Comparison of ENCODE assay signal across 18 cellular contexts in genomic region chr3:72348357-72348756, GRCh38.
DNase-seq lines count a peak whose midpoint lies in the region; ATAC-seq and TF ChIP-seq lines count a peak whose summit lies in the region.
"Had no signal": no experiment of that assay in that cellular context is flagged by ENCODE, and none has a peak within 500 bp of the region (broad histone marks: within the 10 kb centered on the region; RNA-seq: fewer than 3 reads in every experiment).

No MANE protein-coding gene starts in this region.

- H3K4me1 ChIP-seq in breast epithelium (peaks cover 0 to 5% of the 10 kb centered on the region in 2 donors), mammary epithelial cell (ENCODE audit: insufficient read depth, low read length) (peaks cover 50% of the 10 kb centered on the region), muscle layer of colon (ENCODE audit: insufficient read depth, low read length) (peaks cover 10% of the 10 kb centered on the region), upper lobe of left lung (peaks cover 8 to 43% (median 38%) of the 10 kb centered on the region in 4 donors)
- H3K4me1 ChIP-seq: SJCRH30 had no signal

- H3K79me2 ChIP-seq in mammary epithelial cell (ENCODE audit: insufficient read depth, low read length), result no peaks in the 10 kb centered on the region

- dilution Hi-C loops in mammary epithelial cell (cut with HindIII; ENCODE audit: low sequenced_read_pairs), result no loop called here

- H3K27me3 ChIP-seq in breast epithelium (no peaks in the 10 kb centered on the region), mammary epithelial cell (ENCODE audit: insufficient read depth, low read length) (peaks cover 3% of the 10 kb centered on the region), muscle layer of colon (ENCODE audit: control insufficient read depth in 1 of 2, insufficient read depth in 2 of 2, low read length in 2 of 2) (no peaks in the 10 kb centered on the region), upper lobe of left lung (no peaks in the 10 kb centered on the region)
- H3K27me3 ChIP-seq: BE2C, Peyer's patch, SJCRH30 had no signal

- H3K27ac ChIP-seq in breast epithelium, result peak overlapping the region in 1 of 2 donors; percentile 48
- no peak overlapping the region for H3K27ac ChIP-seq in mammary epithelial cell (ENCODE audit: insufficient read depth, low read depth, low read length)
- peak overlapping the region; percentile 41 for H3K27ac ChIP-seq in muscle layer of colon (ENCODE audit: low read depth, low read length)
- H3K27ac ChIP-seq in upper lobe of left lung, result peak overlapping the region; percentile 30 to 71 (median 54)
- H3K27ac ChIP-seq: SJCRH30 had no signal

- H3K4me1 Mint-ChIP-seq in MCF 10A (ENCODE audit: insufficient read depth, unreplicated experiment), result peaks cover 49% of the 10 kb centered on the region

- TF ChIP-seq EP300 in upper lobe of left lung (IDR thresholded peaks at IDR 0.05), result no peak

- H3K4me2 ChIP-seq in mammary epithelial cell (ENCODE audit: insufficient read depth, low read depth, low read length), result no peak overlapping the region

- intact Hi-C loops in MCF 10A (cut with micrococcal nuclease) (no loop called here), breast epithelium (cut with DNase I; ENCODE audit: low total_unique reads) (no loop called here), mammary epithelial cell (cut with micrococcal nuclease) (loop anchor here (5.0 to 10.0 kb wide), 2 partner anchors 279 to 466 kb away; no protein-coding TSS in a partner anchor)

- H3K27ac Mint-ChIP-seq in MCF 10A (ENCODE audit: low read depth, unreplicated experiment), result peak overlapping the region; percentile 91
- H3K27ac Mint-ChIP-seq: activated B cell treated with CpG ODN at 0.5 μM for 24 hours; activated CD4-positive, alpha-beta memory T cell treated with anti-CD3 and anti-CD28 coated beads, Interleukin-2, amount 10 ng/mL, durations not matched to agents 7 days and 5 days had no signal

- no peaks in the 10 kb centered on the region for H3K36me3 ChIP-seq in breast epithelium
- H3K36me3 ChIP-seq in mammary epithelial cell (ENCODE audit: insufficient read depth, low read length), result no peaks in the 10 kb centered on the region
- H3K36me3 ChIP-seq in muscle layer of colon (ENCODE audit: insufficient read depth, low read length), result no peaks in the 10 kb centered on the region
- H3K36me3 ChIP-seq in upper lobe of left lung, result no peaks in the 10 kb centered on the region
- H3K36me3 ChIP-seq: BE2C, Peyer's patch, SJCRH30 had no signal

- DNase-seq in MCF 10A (ENCODE audit: unreplicated experiment), result no peak
- DNase-seq in breast epithelium (ENCODE audit: low spot score in 2 of 2), result no peak
- DNase-seq in mammary epithelial cell, result no peak
- no peak for DNase-seq in upper lobe of left lung
- DNase-seq in effector CD4-positive, alpha-beta T cell, result no peak
- DNase-seq: activated B cell treated with CpG ODN at 0.5 μM for 24 hours, BE2C, cortex of kidney, NCI-H1417, NCI-H510A treated with DMSO at 0.1 percent for 48 hours, SJCRH30 had no signal

- H2AFZ ChIP-seq in mammary epithelial cell (ENCODE audit: low read depth, low read length), result peak overlapping the region; percentile 35

- no peak overlapping the region for H3K4me3 Mint-ChIP-seq in MCF 10A (ENCODE audit: unreplicated experiment)
- H3K4me3 Mint-ChIP-seq: activated B cell treated with CpG ODN at 0.5 μM for 24 hours; activated CD4-positive, alpha-beta memory T cell treated with anti-CD3 and anti-CD28 coated beads, Interleukin-2, amount 10 ng/mL, durations not matched to agents 7 days and 5 days had no signal

- ATAC-seq in upper lobe of left lung (ENCODE audit: low FRiP score in 2 of 2) (no peak), GM21360 (IDR thresholded peaks at IDR 0.05; ENCODE audit: unreplicated experiment) (no peak), GM18861 (IDR thresholded peaks at IDR 0.05; ENCODE audit: unreplicated experiment) (no peak)

- POLR2A ChIA-PET in MCF 10A (lab: Yijun Ruan, JAX), result interaction anchor here (0.6 to 2.3 kb wide), 7 partner anchors 10 to 135 kb away, joined by 3 to 7 read pairs (median 4); no protein-coding TSS in a partner anchor

- CTCF ChIA-PET in MCF 10A (lab: Yijun Ruan, JAX), result interaction anchor here (0.6 to 1.7 kb wide), 6 partner anchors 9 to 470 kb away, joined by 3 to 4 read pairs (median 3); no protein-coding TSS in a partner anchor
- CTCF ChIA-PET in mammary epithelial cell (lab: Charles Lee; ENCODE audit: low non-redundant PET), result no interaction called here

- no peak overlapping the region for H3K4me3 ChIP-seq in breast epithelium
- no peak overlapping the region for H3K4me3 ChIP-seq in mammary epithelial cell (replicated peaks in 1 of 3; ENCODE audit: insufficient read depth in 1 of 3, low read depth in 2 of 3, low read length in 3 of 3)
- H3K4me3 ChIP-seq in muscle layer of colon (ENCODE audit: low read depth in 1 of 2, low read length in 2 of 2), result no peak overlapping the region
- H3K4me3 ChIP-seq in upper lobe of left lung, result no peak overlapping the region
- H3K4me3 ChIP-seq: mucosa of descending colon, SJCRH30 had no signal

- no TSS peak for BruUV-seq in MCF 10A (replicated peaks; lab: Mats Ljungman, UMichigan)
- BruUV-seq in mammary epithelial cell (replicated peaks; lab: Mats Ljungman, UMichigan), result no TSS peak

- H3K9ac ChIP-seq in mammary epithelial cell (ENCODE audit: insufficient read depth, low read length) (no peak overlapping the region), muscle layer of colon (ENCODE audit: low read length) (no peak overlapping the region)

- in situ Hi-C loops in mammary epithelial cell (cut with MboI; ENCODE audit: low sequenced_read_pairs in 2 of 2), result loop anchor here in 1 of 2 donors (10.0 kb wide), 1 partner anchor 96 kb away; the partner anchor contains the start of gene RYBP

- H3K9me3 ChIP-seq in breast epithelium (no peaks in the 10 kb centered on the region), mammary epithelial cell (replicated peaks; ENCODE audit: insufficient read depth, low read length) (no peaks in the 10 kb centered on the region), muscle layer of colon (ENCODE audit: low read length) (no peaks in the 10 kb centered on the region), upper lobe of left lung (no peaks in the 10 kb centered on the region)
- H3K9me3 ChIP-seq: BE2C, mucosa of descending colon, Peyer's patch, SJCRH30 had no signal

- no peaks in the 10 kb centered on the region for H3K36me3 Mint-ChIP-seq in MCF 10A (ENCODE audit: insufficient read depth, unreplicated experiment)
- H3K36me3 Mint-ChIP-seq: type B pancreatic cell had no signal

- TF ChIP-seq POLR2A in breast epithelium (IDR thresholded peaks at IDR 0.05) (no peak), upper lobe of left lung (IDR thresholded peaks at IDR 0.05) (no peak)

- H4K20me1 ChIP-seq in mammary epithelial cell (ENCODE audit: insufficient read depth, low read length), result no peaks in the 10 kb centered on the region

- no peaks in the 10 kb centered on the region for H3K27me3 Mint-ChIP-seq in MCF 10A (ENCODE audit: insufficient read depth, unreplicated experiment)
- H3K27me3 Mint-ChIP-seq: type B pancreatic cell had no signal

- H3K9me3 Mint-ChIP-seq in MCF 10A (ENCODE audit: unreplicated experiment), result no peaks in the 10 kb centered on the region
- H3K9me3 Mint-ChIP-seq: activated B cell treated with CpG ODN at 0.5 μM for 24 hours; activated CD4-positive, alpha-beta memory T cell treated with anti-CD3 and anti-CD28 coated beads, Interleukin-2, amount 10 ng/mL, durations not matched to agents 7 days and 5 days had no signal

- TF ChIP-seq CTCF in MCF 10A (IDR thresholded peaks at IDR 0.05; ENCODE audit: unreplicated experiment) (no peak), breast epithelium (IDR thresholded peaks at IDR 0.05) (no peak), mammary epithelial cell (conservative IDR thresholded peaks at IDR 0.05 in 1 of 2, IDR thresholded peaks at IDR 0.05 in 1 of 2; ENCODE audit: extremely low read depth in 1 of 2, insufficient read depth in 1 of 2, low read depth in 1 of 2, low read length in 2 of 2) (no peak), upper lobe of left lung (IDR thresholded peaks at IDR 0.05) (no peak)
